7 cellular contexts compared by ENCODE assay signal in the genomic region with DNA sequence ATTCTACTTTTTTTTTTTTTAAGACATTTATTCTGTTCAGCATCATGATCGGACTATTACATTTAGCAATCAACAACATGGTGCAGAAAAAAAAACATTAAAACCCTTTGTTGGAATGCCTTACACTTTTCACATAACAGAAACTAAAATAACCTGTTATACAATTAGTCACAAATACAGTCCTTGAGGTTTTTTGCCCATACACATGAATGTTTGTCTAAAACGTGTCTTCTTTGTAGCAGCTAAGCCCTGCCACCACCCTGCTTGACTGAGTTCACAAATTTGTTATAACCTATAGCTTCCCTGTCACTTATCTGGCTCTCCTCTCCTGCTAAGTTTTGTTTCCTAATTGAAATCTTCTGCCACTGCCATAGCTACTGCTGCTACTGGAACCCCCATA.
"Had no signal": no experiment of that assay in that cellular context is flagged by ENCODE, and none has a peak within 500 bp of the region (broad histone marks: within the 10 kb centered on the region; RNA-seq: fewer than 3 reads in every experiment).

No MANE protein-coding gene starts in this region.

- DNase-seq: GM23248, GOT3, H9, HCEC 1CT had no signal

- H3K4me3 ChIP-seq: GM23248 had no signal

- H3K36me3 Mint-ChIP-seq: IgD-negative memory B cell had no signal

- H3K27ac Mint-ChIP-seq: H9, IgD-negative memory B cell had no signal

- H2AFZ ChIP-seq: GM23248 had no signal

- H3K27me3 Mint-ChIP-seq: IgD-negative memory B cell had no signal

- ATAC-seq: HepG2 had no signal

- H3K4me3 Mint-ChIP-seq: H9, IgD-negative memory B cell had no signal

- H3K27ac ChIP-seq: GM23248, HL-60 had no signal

- H3K9ac ChIP-seq: GM23248 had no signal

- H3K4me1 Mint-ChIP-seq: IgD-negative memory B cell had no signal
